Comparison of ENCODE assay signal across 8 cellular contexts in the genomic region with DNA sequence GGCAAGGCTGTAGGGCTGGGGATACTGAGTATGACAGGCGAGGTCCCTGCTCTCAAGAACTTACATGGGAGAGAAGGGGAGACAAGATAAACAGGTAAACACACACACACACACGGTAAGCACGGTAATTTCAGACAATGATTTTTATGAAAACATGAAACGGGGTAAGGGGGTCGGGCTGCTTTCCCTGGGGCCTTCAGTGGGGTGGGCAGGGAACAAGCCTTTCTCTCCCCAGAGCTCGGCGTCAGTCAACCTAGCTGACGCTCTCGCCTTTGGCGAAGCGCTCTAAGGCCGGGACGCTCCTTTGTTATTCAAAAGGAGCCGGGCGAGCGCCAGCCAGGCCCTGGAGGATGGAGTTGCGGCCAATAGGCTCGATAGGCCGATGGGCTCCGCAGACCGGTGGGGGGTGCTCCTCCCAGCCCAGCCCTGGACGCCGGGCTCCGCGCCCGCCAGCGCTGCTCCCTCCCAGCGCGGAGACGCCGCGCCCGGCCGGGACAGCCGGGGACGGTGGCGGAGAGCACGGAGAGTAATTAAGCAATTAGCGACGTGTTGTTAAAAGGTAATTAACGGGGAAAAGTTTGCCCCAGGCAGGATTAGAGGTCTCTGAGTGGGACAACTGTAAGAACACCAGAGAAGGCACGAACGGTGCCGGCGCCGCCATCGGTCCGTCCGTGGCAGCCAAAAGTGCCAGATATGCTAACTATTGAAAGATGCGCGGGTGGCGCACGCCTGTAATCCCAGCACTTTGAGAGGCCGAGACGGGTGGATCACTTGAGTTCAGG. TPM values are rescaled to one million over a fixed set of nuclear protein-coding genes. Genes with fewer than 3 reads are reported as not detected.
DNase-seq lines count a peak whose midpoint lies in the region; ATAC-seq, FAIRE-seq and TF ChIP-seq lines count a peak whose summit lies in the region.

No MANE protein-coding gene starts in this region.

- H3K9me3 ChIP-seq in right atrium auricular region, result no peaks in the 10 kb centered on the region
- no peaks in the 10 kb centered on the region for H3K9me3 ChIP-seq in pancreas

- H3K27me3 ChIP-seq in right atrium auricular region, result no peaks in the 10 kb centered on the region
- H3K27me3 ChIP-seq in pancreas, result no peaks in the 10 kb centered on the region

- peak overlapping the region; percentile 62 to 65 for H3K4me3 ChIP-seq in right atrium auricular region
- H3K4me3 ChIP-seq in pancreas, result peak overlapping the region in 3 of 4 donors; percentile 42 to 80 (median 63)

- H3K4me1 ChIP-seq in right atrium auricular region (peaks cover 0 to 85% of the 10 kb centered on the region in 2 donors), pancreas (no peaks in the 10 kb centered on the region)

- H3K27me3 Mint-ChIP-seq in activated CD4-positive, alpha-beta T cell treated with anti-CD3 and anti-CD28 coated beads, Interleukin-2, amount 10 ng/mL, durations not matched to agents 24 days and 14 days, result peaks cover 54% of the 10 kb centered on the region

- peak; percentile 40 to 58 (median 41) for ATAC-seq in pancreas
- no peak for ATAC-seq in HG03045 (IDR thresholded peaks at IDR 0.05; ENCODE audit: unreplicated experiment)
- no peak for ATAC-seq in HG03457 (IDR thresholded peaks at IDR 0.05; ENCODE audit: unreplicated experiment)

- peaks cover 21% of the 10 kb centered on the region for H3K4me1 Mint-ChIP-seq in activated CD4-positive, alpha-beta T cell treated with anti-CD3 and anti-CD28 coated beads, Interleukin-2, amount 10 ng/mL, durations not matched to agents 24 days and 14 days

- FAIRE-seq in pancreas (lab: Jason Lieb, UNC), result no peak

- intact Hi-C loops in activated CD4-positive, alpha-beta T cell treated with anti-CD3 and anti-CD28 coated beads, Interleukin-2, amount 10 ng/mL, durations not matched to agents 24 days and 14 days (cut with micrococcal nuclease), result loop anchor here (1.0 to 5.0 kb wide), 3 partner anchors 15 to 1103 kb away; partner anchors contain the start of gene DDX20
- intact Hi-C loops in pancreas (cut with DNase I), result no loop called here

- TF ChIP-seq CTCF in right atrium auricular region (IDR thresholded peaks at IDR 0.05), result no peak
- TF ChIP-seq CTCF in pancreas (IDR thresholded peaks at IDR 0.05), result no peak

- H3K36me3 Mint-ChIP-seq in activated CD4-positive, alpha-beta T cell treated with anti-CD3 and anti-CD28 coated beads, Interleukin-2, amount 10 ng/mL, durations not matched to agents 24 days and 14 days (ENCODE audit: low read depth), result no peaks in the 10 kb centered on the region

- WGBS in pancreas, 2 donors, result 2 to 3% methylated on average over 55 of the region's 55 CpGs

- H3K27ac ChIP-seq in angular gyrus (ENCODE audit: low read depth, low read length), result peak overlapping the region; percentile 83
- H3K27ac ChIP-seq in right atrium auricular region, result peak overlapping the region; percentile 96 to 98
- peak overlapping the region in 3 of 4 donors; percentile 71 to 81 (median 81) for H3K27ac ChIP-seq in pancreas

- H3K9me3 Mint-ChIP-seq in activated CD4-positive, alpha-beta T cell treated with anti-CD3 and anti-CD28 coated beads, Interleukin-2, amount 10 ng/mL, durations not matched to agents 24 days and 14 days, result no peaks in the 10 kb centered on the region

- peak overlapping the region; percentile 96 for H3K4me3 Mint-ChIP-seq in activated CD4-positive, alpha-beta T cell treated with anti-CD3 and anti-CD28 coated beads, Interleukin-2, amount 10 ng/mL, durations not matched to agents 24 days and 14 days

- H3K36me3 ChIP-seq in right atrium auricular region, result no peaks in the 10 kb centered on the region
- no peaks in the 10 kb centered on the region for H3K36me3 ChIP-seq in pancreas

- no peak overlapping the region for H3K27ac Mint-ChIP-seq in activated CD4-positive, alpha-beta T cell treated with anti-CD3 and anti-CD28 coated beads, Interleukin-2, amount 10 ng/mL, durations not matched to agents 24 days and 14 days

- DNase-seq in activated CD4-positive, alpha-beta T cell treated with anti-CD3 and anti-CD28 coated beads, Interleukin-2, amount 10 ng/mL, durations not matched to agents 24 days and 14 days, result peak; percentile 74
- no peak for DNase-seq in activated CD4-positive, alpha-beta T cell treated with anti-CD3 and anti-CD28 coated beads, Interleukin-2, amount 50 U/mL, for 4 hours
- DNase-seq in NCI-H345 (lab: John Stamatoyannopoulos, UW) (peak; percentile 51), right atrium auricular region (ENCODE audit: low spot score) (peak; percentile 79), pancreas (peak in 5 of 6 donors; percentile 36 to 75 (median 67))

RNA-seq across cellular contexts. Expression of gene INKA2, which starts 1.0 kb away (rescaled TPM):
- total RNA-seq in activated CD4-positive, alpha-beta T cell treated with anti-CD3 and anti-CD28 coated beads, Interleukin-2, amount 10 ng/mL, durations not matched to agents 24 days and 14 days, result 2.4 and 2.6 TPM in 2 replicates
- total RNA-seq in right atrium auricular region, result 10 to 100 TPM; 17.3 to 23.4 TPM
- 1 to 10 TPM in 3 of 6 donors, under 1 TPM in 3; 0.28 to 2.1 (median 1.1) TPM for total RNA-seq in pancreas
- polyA plus RNA-seq in pancreas, result 1 to 10 TPM in 1 of 2 donors, under 1 TPM in 1; 0.72 to 1.3 TPM

RNA-seq across cellular contexts. Expression of gene DDX20, which starts 15.5 kb away (rescaled TPM):
- total RNA-seq in activated CD4-positive, alpha-beta T cell treated with anti-CD3 and anti-CD28 coated beads, Interleukin-2, amount 10 ng/mL, durations not matched to agents 24 days and 14 days, result 18.7 and 24.2 TPM in 2 replicates
- 1 to 10 TPM; 6.1 to 8.8 TPM for total RNA-seq in right atrium auricular region
- total RNA-seq in pancreas, result 1 to 10 TPM; 2.4 to 5.4 (median 4.3) TPM
- 1 to 10 TPM; 2.8 to 6.8 TPM for polyA plus RNA-seq in pancreas

Comparison
In these comparisons a context has a peak if more than half of its experiments do, and no peak if none do; other contexts are left out.
1. DNase-seq: peak in activated CD4-positive, alpha-beta T cell treated with anti-CD3 and anti-CD28 coated beads, Interleukin-2, amount 10 ng/mL, durations not matched to agents 24 days and 14 days (single experiment), NCI-H345 (single experiment), right atrium auricular region (single experiment) and pancreas (5 of 6); none in activated CD4-positive, alpha-beta T cell treated with anti-CD3 and anti-CD28 coated beads, Interleukin-2, amount 50 U/mL, for 4 hours (0 of 2).
2. ATAC-seq: peak in pancreas (4 of 4); none in HG03045 (single experiment) and HG03457 (single experiment).
3. Peak in every context shown above with its lines, with median percentiles within 50 percentile points of each other: H3K27ac ChIP-seq.